In genomic region chr2:170743530-170744239, GRCh38 we compare ENCODE assay signal across 1 cellular context.
TF ChIP-seq lines count a peak whose summit lies in the region.

No MANE protein-coding gene starts in this region.

TF ChIP-seq in K562, 482 proteins besides CTCF, POLR2A, EP300 and RAD21 (continued from another document):
- TF ChIP-seq TFAP4 (CRISPR knock-in tag; IDR thresholded peaks at IDR 0.05; ENCODE audit: borderline replicate concordance) (peak; percentile 66), CBX1 (IDR thresholded peaks at IDR 0.05; ENCODE audit: low read depth) (no peak), SOX6 (IDR thresholded peaks at IDR 0.05) (peak; percentile 63; the same call in 1 of the 2 replicates), ARNT (IDR thresholded peaks at IDR 0.05) (peak in 1 of 2 experiments; percentile 19; a peak in 1 of 4 replicates), FOXM1 (IDR thresholded peaks at IDR 0.05; ENCODE audit: low read depth) (peak; percentile 44; the same call in 1 of the 2 replicates), FOXM1 (CRISPR knock-in tag; IDR thresholded peaks at IDR 0.05; ENCODE audit: low read depth) (no peak), CXXC5 (CRISPR knock-in tag; IDR thresholded peaks at IDR 0.05) (0 out of 2 replicates have a peak, but pooled peaks have one; percentile 6)
- TF ChIP-seq, protein P1, sequence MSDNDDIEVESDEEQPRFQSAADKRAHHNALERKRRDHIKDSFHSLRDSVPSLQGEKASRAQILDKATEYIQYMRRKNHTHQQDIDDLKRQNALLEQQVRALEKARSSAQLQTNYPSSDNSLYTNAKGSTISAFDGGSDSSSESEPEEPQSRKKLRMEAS (CRISPR knock-in tag; IDR thresholded peaks at IDR 0.05) = peak; percentile 51; the same call in 1 of the 2 replicates
